ENCODE assay signal across 14 cellular contexts in the genomic region with DNA sequence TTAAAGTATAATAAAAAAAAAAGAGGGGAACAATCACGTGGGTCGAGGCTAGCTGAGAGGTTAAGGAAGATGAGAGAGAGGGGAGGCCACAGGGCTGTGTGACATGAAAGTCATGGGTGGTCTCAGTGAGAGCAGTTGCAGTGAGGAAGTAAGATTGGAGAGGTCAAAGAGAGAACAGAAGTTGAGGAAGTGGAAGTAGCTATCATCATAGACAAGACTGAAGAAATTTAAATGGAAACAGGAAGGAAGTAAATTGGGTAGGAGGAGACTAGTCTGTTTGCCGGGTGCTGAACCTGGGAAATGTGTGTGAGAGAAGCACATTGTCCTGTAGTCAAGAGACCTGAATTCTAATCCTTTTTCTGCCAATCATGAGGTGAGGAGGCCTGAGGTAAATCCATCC.
A peak's percentile ranks its signal among the peaks of the same experiment; 100 is the strongest.
DNase-seq lines count a peak whose midpoint lies in the region; ATAC-seq lines count a peak whose summit lies in the region.
"Had no signal": no experiment of that assay in that cellular context is flagged by ENCODE, and none has a peak within 500 bp of the region (broad histone marks: within the 10 kb centered on the region; RNA-seq: fewer than 3 reads in every experiment).

No MANE protein-coding gene starts in this region.

- H3K27me3 Mint-ChIP-seq in activated naive CD8-positive, alpha-beta T cell treated with anti-CD3 and anti-CD28 coated beads, Interleukin-2, amount 50 U/mL, for 24 hours, result no peaks in the 10 kb centered on the region
- no peaks in the 10 kb centered on the region for H3K27me3 Mint-ChIP-seq in stimulated activated naive CD8-positive, alpha-beta T cell treated with anti-CD3 and anti-CD28 coated beads, Interleukin-15, amount 100 ng/mL, for 72 hours

- no peaks in the 10 kb centered on the region for H3K27me3 ChIP-seq in right cardiac atrium (ENCODE audit: control insufficient read depth, insufficient read depth)

- H3K27ac Mint-ChIP-seq in activated naive CD8-positive, alpha-beta T cell treated with anti-CD3 and anti-CD28 coated beads, Interleukin-2, amount 50 U/mL, for 24 hours, result peak overlapping the region; percentile 56
- peak overlapping the region; percentile 5 to 90 for H3K27ac Mint-ChIP-seq in stimulated activated naive CD8-positive, alpha-beta T cell treated with anti-CD3 and anti-CD28 coated beads, Interleukin-15, amount 100 ng/mL, for 72 hours

- no peak overlapping the region for H3K4me3 ChIP-seq in right cardiac atrium (ENCODE audit: low read length)

- peak; percentile 43 for ATAC-seq in Right ventricle myocardium superior (ENCODE audit: poor library complexity)
- no peak for ATAC-seq in right cardiac atrium
- ATAC-seq in activated naive CD8-positive, alpha-beta T cell treated with anti-CD3 and anti-CD28 coated beads, Interleukin-2, amount 50 U/mL, for 24 hours, result no peak
- ATAC-seq in stimulated activated naive CD8-positive, alpha-beta T cell treated with anti-CD3 and anti-CD28 coated beads, Interleukin-15, amount 100 ng/mL, for 72 hours, result no peak

- peaks cover 23% of the 10 kb centered on the region for H3K36me3 Mint-ChIP-seq in activated naive CD8-positive, alpha-beta T cell treated with anti-CD3 and anti-CD28 coated beads, Interleukin-2, amount 50 U/mL, for 24 hours (ENCODE audit: low read depth)

- H3K4me3 Mint-ChIP-seq in activated naive CD8-positive, alpha-beta T cell treated with anti-CD3 and anti-CD28 coated beads, Interleukin-2, amount 50 U/mL, for 24 hours, result peak overlapping the region; percentile 3
- H3K4me3 Mint-ChIP-seq in stimulated activated naive CD8-positive, alpha-beta T cell treated with anti-CD3 and anti-CD28 coated beads, Interleukin-15, amount 100 ng/mL, for 72 hours, result peak overlapping the region; percentile 34 to 56

- intact Hi-C loops in Right ventricle myocardium superior (cut with DNase I) (no loop called here), right cardiac atrium (cut with DNase I) (no loop called here)

- H3K27ac ChIP-seq in right cardiac atrium (ENCODE audit: low read length), result no peak overlapping the region
- H3K27ac ChIP-seq: parathyroid adenoma had no signal

- peaks cover 46% of the 10 kb centered on the region for H3K4me1 Mint-ChIP-seq in activated naive CD8-positive, alpha-beta T cell treated with anti-CD3 and anti-CD28 coated beads, Interleukin-2, amount 50 U/mL, for 24 hours
- peaks cover 33% of the 10 kb centered on the region for H3K4me1 Mint-ChIP-seq in stimulated activated naive CD8-positive, alpha-beta T cell treated with anti-CD3 and anti-CD28 coated beads, Interleukin-15, amount 100 ng/mL, for 72 hours

- no peaks in the 10 kb centered on the region for H3K9me3 ChIP-seq in right cardiac atrium (ENCODE audit: control insufficient read depth, low read length)

- H3K9me3 Mint-ChIP-seq in activated naive CD8-positive, alpha-beta T cell treated with anti-CD3 and anti-CD28 coated beads, Interleukin-2, amount 50 U/mL, for 24 hours, result peaks cover 26% of the 10 kb centered on the region
- H3K9me3 Mint-ChIP-seq in stimulated activated naive CD8-positive, alpha-beta T cell treated with anti-CD3 and anti-CD28 coated beads, Interleukin-15, amount 100 ng/mL, for 72 hours, result peaks cover 29 to 37% of the 10 kb centered on the region in 2 donors

- no peaks in the 10 kb centered on the region for H3K4me1 ChIP-seq in right cardiac atrium (ENCODE audit: control insufficient read depth, insufficient read depth, low read length)
- H3K4me1 ChIP-seq: parathyroid adenoma had no signal

- WGBS in right cardiac atrium, result 78% methylated on average over 3 of the region's 3 CpGs

- DNase-seq in Right ventricle myocardium superior, result no peak
- no peak for DNase-seq in right cardiac atrium
- DNase-seq in NOMO-1 treated with DMSO at 0.1 percent for 48 hours (lab: John Stamatoyannopoulos, UW; ENCODE audit: unreplicated experiment), result peak; percentile 91
- DNase-seq in activated naive CD8-positive, alpha-beta T cell treated with anti-CD3 and anti-CD28 coated beads, Interleukin-2, amount 50 U/mL, for 24 hours, result no peak
- DNase-seq in stimulated activated naive CD8-positive, alpha-beta T cell treated with anti-CD3 and anti-CD28 coated beads, Interleukin-15, amount 100 ng/mL, for 72 hours, result no peak
- DNase-seq in NCI-H1048 (lab: John Stamatoyannopoulos, UW), result no peak
- DNase-seq in stimulated activated CD4-positive, alpha-beta T cell treated with anti-CD3 and anti-CD28 coated beads, Interleukin-1b, Interleukin-23, amount 100 ng/mL, for 48 hours, result no peak
- no peak for DNase-seq in GM03348 (ENCODE audit: low spot score)
- DNase-seq: activated CD4-positive, alpha-beta T cell treated with anti-CD3 and anti-CD28 coated beads for 4 hours; activated naive CD4-positive, alpha-beta T cell; cerebellar nuclear complex; KG1; NCI-H345 had no signal
